ENCODE assay signal across 8 cellular contexts in the genomic region with DNA sequence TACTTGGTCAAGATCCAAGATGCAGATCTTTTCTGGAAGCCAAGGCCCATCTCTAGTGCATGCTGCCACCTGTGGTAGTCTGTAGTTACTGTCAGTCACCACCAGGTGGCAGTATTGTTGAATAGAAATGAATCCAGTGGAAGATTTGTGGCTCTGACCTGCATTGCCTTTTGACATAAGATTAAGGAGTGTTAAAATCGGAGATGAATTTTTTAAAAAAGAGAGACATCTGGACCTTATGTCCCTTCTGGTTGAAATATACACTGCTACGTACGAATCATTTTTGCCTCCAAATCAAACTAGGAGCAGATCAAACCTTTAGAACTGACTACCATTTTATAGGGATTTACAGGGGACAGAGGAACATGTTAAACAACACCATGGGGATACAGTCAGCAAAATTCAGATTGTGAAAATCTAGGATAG. TPM values are rescaled to one million over a fixed set of nuclear protein-coding genes. Genes with fewer than 3 reads are reported as not detected.
DNase-seq lines count a peak whose midpoint lies in the region; ATAC-seq and TF ChIP-seq lines count a peak whose summit lies in the region.

No MANE protein-coding gene starts in this region.

- H3K36me3 ChIP-seq in left lung = peaks cover 0 to 5% of the 10 kb centered on the region in 2 donors

- no peaks in the 10 kb centered on the region for H3K27me3 ChIP-seq in left lung

- peak; percentile 16 for DNase-seq in GM04503 (ENCODE audit: low read depth)
- peak; percentile 0 for DNase-seq in NCI-H510A (lab: John Stamatoyannopoulos, UW)
- peak; percentile 63 for DNase-seq in activated CD4-positive, CD25-positive, alpha-beta regulatory T cell treated with anti-CD3 and anti-CD28 coated beads, Interleukin-2, amount 50 U/mL, for 72 hours
- peak; percentile 75 for DNase-seq in cerebellar cortex (ENCODE audit: low spot score)
- DNase-seq in left lung = no peak
- peak; percentile 21 for DNase-seq in stimulated activated CD8-positive, alpha-beta memory T cell treated with anti-CD3 and anti-CD28 coated beads, Interleukin-12 subunit alpha, Interleukin-12 subunit beta, amount 100 ng/mL, for 24 hours (ENCODE audit: extremely low read depth)

- intact Hi-C loops in left lung (cut with DNase I) = loop anchor here in 1 of 2 donors (10.0 kb wide), 1 partner anchor 155 kb away; no protein-coding TSS in a partner anchor

- H3K27ac ChIP-seq in left lung = no peak overlapping the region

- peak; percentile 82 to 97 for TF ChIP-seq CTCF in left lung (IDR thresholded peaks at IDR 0.05)

- ATAC-seq in HG02981 (IDR thresholded peaks at IDR 0.05; ENCODE audit: unreplicated experiment) (peak; percentile 69), left lung (peak; percentile 97), GM19351 (IDR thresholded peaks at IDR 0.05; ENCODE audit: unreplicated experiment) (no peak)

- no peaks in the 10 kb centered on the region for H3K9me3 ChIP-seq in left lung

- H3K4me1 ChIP-seq in left lung = no peaks in the 10 kb centered on the region

- H3K4me3 ChIP-seq in left lung = no peak overlapping the region

RNA-seq across cellular contexts. Expression of a gene that starts 46.9 kb away (rescaled TPM):
- total RNA-seq in left lung = 10 to 100 TPM in 1 of 2 donors, 1 to 10 TPM in 1; 1.9 to 10.1 TPM

Comparison
In these comparisons a context has a peak if more than half of its experiments do, and no peak if none do; other contexts are left out.
1. DNase-seq: peak in GM04503 (single experiment), NCI-H510A (single experiment), activated CD4-positive, CD25-positive, alpha-beta regulatory T cell treated with anti-CD3 and anti-CD28 coated beads, Interleukin-2, amount 50 U/mL, for 72 hours (single experiment), cerebellar cortex (single experiment) and stimulated activated CD8-positive, alpha-beta memory T cell treated with anti-CD3 and anti-CD28 coated beads, Interleukin-12 subunit alpha, Interleukin-12 subunit beta, amount 100 ng/mL, for 24 hours (single experiment); none in left lung (0 of 2).